Comparison of ENCODE assay signal across 2 cellular contexts in genomic region chr10:84291389-84291788, GRCh38.
TF ChIP-seq lines count a peak whose summit lies in the region.

No MANE protein-coding gene starts in this region.

TF ChIP-seq in K562, 482 proteins besides CTCF, POLR2A, EP300 and RAD21 (continued from another document and continues in another):
- TF ChIP-seq PTRF (tag; IDR thresholded peaks at IDR 0.05) (peak; percentile 47; the same call in 1 of the 2 replicates), NFE2L1 (tag; IDR thresholded peaks at IDR 0.05; ENCODE audit: borderline replicate concordance, low read depth) (no peak), BACH1 (tag; IDR thresholded peaks at IDR 0.05) (peak; percentile 55; the same call in 1 of the 2 replicates), VEZF1 (CRISPR knock-in tag; IDR thresholded peaks at IDR 0.05) (peak; percentile 43), SREBF1 (IDR thresholded peaks at IDR 0.05; ENCODE audit: borderline replicate concordance, low read depth, low read length) (peak; percentile 69; the same call in 1 of the 2 replicates), THRA (IDR thresholded peaks at IDR 0.05) (no peak), E2F5 (CRISPR knock-in tag; IDR thresholded peaks at IDR 0.05) (peak; percentile 93), FOXJ3 (CRISPR knock-in tag; IDR thresholded peaks at IDR 0.05) (peak; percentile 72; the same call in 1 of the 2 replicates), MNT (conservative IDR thresholded peaks at IDR 0.05) (peak; percentile 32 to 71; a peak in 2 of 4 replicates), YY1 (IDR thresholded peaks at IDR 0.05; ENCODE audit: borderline replicate concordance in 1 of 3, control insufficient read depth in 1 of 3, extremely low read depth in 1 of 3, insufficient read depth in 3 of 3, insufficient read length in 1 of 3, insufficient replicate concordance in 2 of 3, low read depth in 1 of 3, low read length in 2 of 3) (no peak), SMAD4 (CRISPR knock-in tag; conservative IDR thresholded peaks at IDR 0.05) (0 out of 2 replicates have a peak, but pooled peaks have one; percentile 49), CTCFL (IDR thresholded peaks at IDR 0.05; ENCODE audit: borderline replicate concordance, insufficient read depth, low read depth, low read length, poor library complexity, severe bottlenecking) (no peak), FOXK1 (CRISPR knock-in tag; IDR thresholded peaks at IDR 0.05; ENCODE audit: borderline replicate concordance) (peak; percentile 83; the same call in 1 of the 2 replicates), HDAC1 (IDR thresholded peaks at IDR 0.05) (peak in 1 of 2 experiments; percentile 78; a peak in 2 of 4 replicates), MECOM (CRISPR knock-in tag; IDR thresholded peaks at IDR 0.05) (peak; percentile 74), CHCHD3 (CRISPR knock-in tag; IDR thresholded peaks at IDR 0.05) (no peak), RBM34 (IDR thresholded peaks at IDR 0.05; ENCODE audit: borderline replicate concordance, insufficient read depth, low read length) (no peak), PTBP1 (IDR thresholded peaks at IDR 0.05; ENCODE audit: low read depth, low read length) (no peak)

TF ChIP-seq in HepG2, 621 proteins besides CTCF, POLR2A, EP300 and RAD21 (continued from another document and continues in another):
- TF ChIP-seq RORA (CRISPR knock-in tag; IDR thresholded peaks at IDR 0.05), result no peak
- TF ChIP-seq MAFF (IDR thresholded peaks at IDR 0.05; ENCODE audit: low read depth, low read length), result no peak
- peak; percentile 90; the same call in 1 of the 2 replicates for TF ChIP-seq ZFP36L2 (CRISPR knock-in tag; IDR thresholded peaks at IDR 0.05)
- TF ChIP-seq RARA (CRISPR knock-in tag; IDR thresholded peaks at IDR 0.05), result peak; percentile 77
- TF ChIP-seq TEF (CRISPR knock-in tag; IDR thresholded peaks at IDR 0.05), result peak; percentile 77; the same call in 1 of the 2 replicates
- TF ChIP-seq ATAD3A (CRISPR knock-in tag; IDR thresholded peaks at IDR 0.05), result no peak
- TF ChIP-seq MED13 (CRISPR knock-in tag; IDR thresholded peaks at IDR 0.05), result 0 out of 2 replicates have a peak, but pooled peaks have one; percentile 27
- TF ChIP-seq ZBTB25 (CRISPR knock-in tag; IDR thresholded peaks at IDR 0.05), result peak; percentile 81
- peak; percentile 48; the same call in 1 of the 2 replicates for TF ChIP-seq ZBTB3 (CRISPR knock-in tag; IDR thresholded peaks at IDR 0.05; ENCODE audit: borderline replicate concordance, low read depth)
- TF ChIP-seq NCOA2 (CRISPR knock-in tag; IDR thresholded peaks at IDR 0.05), result peak; percentile 71
- peak; percentile 42; the same call in 1 of the 2 replicates for TF ChIP-seq ZNF558 (CRISPR knock-in tag; IDR thresholded peaks at IDR 0.05; ENCODE audit: borderline replicate concordance)
- peak; percentile 87; the same call in 1 of the 2 replicates for TF ChIP-seq ATF6 (CRISPR knock-in tag; conservative IDR thresholded peaks at IDR 0.05)
- peak; percentile 91 for TF ChIP-seq ETV6 (CRISPR knock-in tag; conservative IDR thresholded peaks at IDR 0.05)
- no peak for TF ChIP-seq ZFP91 (CRISPR knock-in tag; IDR thresholded peaks at IDR 0.05; ENCODE audit: borderline replicate concordance)
- TF ChIP-seq ZNF333 (CRISPR knock-in tag; IDR thresholded peaks at IDR 0.05; ENCODE audit: borderline replicate concordance), result no peak
- TF ChIP-seq HDAC2 (CRISPR knock-in tag; IDR thresholded peaks at IDR 0.05), result peak; percentile 66
- TF ChIP-seq HNRNPLL (IDR thresholded peaks at IDR 0.05; ENCODE audit: low read depth, low read length, poor library complexity, severe bottlenecking), result no peak
- TF ChIP-seq ATF2 (CRISPR knock-in tag; IDR thresholded peaks at IDR 0.05), result peak; percentile 53; the same call in 1 of the 2 replicates
- TF ChIP-seq CENPT (CRISPR knock-in tag; IDR thresholded peaks at IDR 0.05; ENCODE audit: low read depth), result no peak
- TF ChIP-seq ZNF773 (CRISPR knock-in tag; IDR thresholded peaks at IDR 0.05; ENCODE audit: borderline replicate concordance), result peak; percentile 96
- TF ChIP-seq MYNN (CRISPR knock-in tag; IDR thresholded peaks at IDR 0.05; ENCODE audit: low read depth), result no peak; the same call in 1 of the 2 replicates
- 0 out of 2 replicates have a peak, but pooled peaks have one; percentile 53 for TF ChIP-seq E2F5 (CRISPR knock-in tag; conservative IDR thresholded peaks at IDR 0.05)
- TF ChIP-seq GZF1 (CRISPR knock-in tag; IDR thresholded peaks at IDR 0.05), result no peak
- TF ChIP-seq AFF4 (CRISPR knock-in tag; IDR thresholded peaks at IDR 0.05), result 0 out of 2 replicates have a peak, but pooled peaks have one; percentile 65
- TF ChIP-seq ZNF232 (CRISPR knock-in tag; IDR thresholded peaks at IDR 0.05; ENCODE audit: borderline replicate concordance), result peak; percentile 93
- peak; percentile 88 for TF ChIP-seq ERF (CRISPR knock-in tag; IDR thresholded peaks at IDR 0.05)
- TF ChIP-seq ZNF512 (CRISPR knock-in tag; IDR thresholded peaks at IDR 0.05), result no peak
- no peak for TF ChIP-seq ZBTB39 (CRISPR knock-in tag; IDR thresholded peaks at IDR 0.05)
- peak; percentile 68; the same call in 1 of the 2 replicates for TF ChIP-seq MIER3 (CRISPR knock-in tag; IDR thresholded peaks at IDR 0.05; ENCODE audit: borderline replicate concordance)
- TF ChIP-seq SMAD3 (CRISPR knock-in tag; IDR thresholded peaks at IDR 0.05), result peak; percentile 81; the same call in 1 of the 2 replicates
- TF ChIP-seq ZFP1 (CRISPR knock-in tag; IDR thresholded peaks at IDR 0.05), result peak; percentile 32; the same call in 1 of the 2 replicates
- TF ChIP-seq CREBL2 (CRISPR knock-in tag; IDR thresholded peaks at IDR 0.05; ENCODE audit: borderline replicate concordance), result no peak
- 0 out of 2 replicates have a peak, but pooled peaks have one; percentile 46 for TF ChIP-seq ONECUT2 (CRISPR knock-in tag; IDR thresholded peaks at IDR 0.05)
- peak; percentile 30; the same call in 1 of the 2 replicates for TF ChIP-seq FOXA3 (CRISPR knock-in tag; IDR thresholded peaks at IDR 0.05)
- peak; percentile 86; the same call in 1 of the 2 replicates for TF ChIP-seq ZFP37 (CRISPR knock-in tag; IDR thresholded peaks at IDR 0.05; ENCODE audit: borderline replicate concordance)
- no peak for TF ChIP-seq SNRNP70 (IDR thresholded peaks at IDR 0.05; ENCODE audit: low read depth, low read length)
- peak; percentile 92 for TF ChIP-seq KLF11 (CRISPR knock-in tag; IDR thresholded peaks at IDR 0.05)
